Comparison of ENCODE assay signal across 1 cellular context in the genomic region with DNA sequence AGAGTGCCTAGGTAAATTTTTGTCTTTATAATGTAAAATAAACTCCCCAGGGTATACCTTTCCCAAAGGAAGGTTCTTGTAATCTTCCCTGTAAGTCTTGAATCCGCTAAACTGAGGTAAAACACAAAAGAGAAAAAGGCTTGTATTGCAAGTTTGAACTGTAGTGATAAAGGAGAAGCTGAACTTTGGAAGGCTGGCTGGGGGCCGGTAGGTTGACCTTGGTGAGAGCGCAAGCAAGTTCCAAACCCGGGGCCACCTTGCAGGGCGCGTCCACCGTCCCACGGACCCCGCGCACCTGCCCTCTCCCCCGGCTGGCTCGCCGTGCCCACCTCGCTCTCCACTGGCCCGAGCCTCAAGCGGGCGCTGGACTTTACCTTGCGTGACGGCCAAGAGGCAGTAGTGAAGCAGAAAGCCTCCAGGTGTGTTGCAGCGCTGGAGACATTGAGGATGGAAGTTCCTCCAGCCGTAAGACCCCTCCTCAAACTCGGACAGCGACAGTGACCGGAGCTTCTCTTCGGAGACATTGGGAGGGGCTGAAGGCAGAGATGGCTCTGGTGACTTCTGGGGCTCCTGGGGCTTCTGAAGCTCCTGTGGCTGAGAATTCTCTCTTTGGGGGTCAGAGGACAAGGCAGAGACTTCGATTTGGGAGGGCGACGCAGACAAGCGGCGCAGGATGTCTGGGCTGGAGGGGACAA.
TF ChIP-seq lines count a peak whose summit lies in the region.

No MANE protein-coding gene starts in this region.

TF ChIP-seq in H1, 55 proteins besides CTCF, POLR2A, EP300 and RAD21:
- TF ChIP-seq SP4 (IDR thresholded peaks at IDR 0.05; ENCODE audit: low read length) (no peak), CREB1 (IDR thresholded peaks at IDR 0.05) (no peak), BACH1 (IDR thresholded peaks at IDR 0.05; ENCODE audit: low read length) (no peak), GABPA (IDR thresholded peaks at IDR 0.05; ENCODE audit: borderline replicate concordance, insufficient read depth, low read length) (no peak), TAF7 (optimal IDR thresholded peaks at IDR 0.05; ENCODE audit: borderline replicate concordance, low read depth, low read length) (no peak), RXRA (IDR thresholded peaks at IDR 0.05; ENCODE audit: insufficient read depth, low read depth, low read length) (no peak), MAFK (IDR thresholded peaks at IDR 0.05; ENCODE audit: low read depth, low read length) (no peak), TBP (IDR thresholded peaks at IDR 0.05; ENCODE audit: low read depth, low read length) (no peak), TAF1 (IDR thresholded peaks at IDR 0.05; ENCODE audit: low read depth, low read length) (no peak), HDAC6 (IDR thresholded peaks at IDR 0.05; ENCODE audit: low read depth, low read length) (no peak), CHD2 (IDR thresholded peaks at IDR 0.05; ENCODE audit: low read length) (no peak), PHF8 (conservative IDR thresholded peaks at IDR 0.05; ENCODE audit: low read depth, low read length) (peak; percentile 49; the same call in 1 of the 2 replicates), JUN (IDR thresholded peaks at IDR 0.05; ENCODE audit: low read depth, low read length) (no peak), KDM4A (IDR thresholded peaks at IDR 0.05; ENCODE audit: low read depth, low read length, severe bottlenecking) (peak; percentile 99), NANOG (IDR thresholded peaks at IDR 0.05; ENCODE audit: insufficient read depth, low read depth, low read length, poor library complexity, severe bottlenecking) (no peak), CHD1 (IDR thresholded peaks at IDR 0.05; ENCODE audit: low read depth, low read length) (no peak), BRCA1 (IDR thresholded peaks at IDR 0.05; ENCODE audit: low read depth, low read length) (no peak)
- TF ChIP-seq, protein P1, sequence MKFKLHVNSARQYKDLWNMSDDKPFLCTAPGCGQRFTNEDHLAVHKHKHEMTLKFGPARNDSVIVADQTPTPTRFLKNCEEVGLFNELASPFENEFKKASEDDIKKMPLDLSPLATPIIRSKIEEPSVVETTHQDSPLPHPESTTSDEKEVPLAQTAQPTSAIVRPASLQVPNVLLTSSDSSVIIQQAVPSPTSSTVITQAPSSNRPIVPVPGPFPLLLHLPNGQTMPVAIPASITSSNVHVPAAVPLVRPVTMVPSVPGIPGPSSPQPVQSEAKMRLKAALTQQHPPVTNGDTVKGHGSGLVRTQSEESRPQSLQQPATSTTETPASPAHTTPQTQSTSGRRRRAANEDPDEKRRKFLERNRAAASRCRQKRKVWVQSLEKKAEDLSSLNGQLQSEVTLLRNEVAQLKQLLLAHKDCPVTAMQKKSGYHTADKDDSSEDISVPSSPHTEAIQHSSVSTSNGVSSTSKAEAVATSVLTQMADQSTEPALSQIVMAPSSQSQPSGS (IDR thresholded peaks at IDR 0.05; ENCODE audit: low read length): 0 out of 2 replicates have a peak, but pooled peaks have one; percentile 27
- TF ChIP-seq, protein P2, sequence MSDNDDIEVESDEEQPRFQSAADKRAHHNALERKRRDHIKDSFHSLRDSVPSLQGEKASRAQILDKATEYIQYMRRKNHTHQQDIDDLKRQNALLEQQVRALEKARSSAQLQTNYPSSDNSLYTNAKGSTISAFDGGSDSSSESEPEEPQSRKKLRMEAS (IDR thresholded peaks at IDR 0.05): peak; percentile 57; the same call in 1 of the 2 replicates
- TF ChIP-seq, protein P3, sequence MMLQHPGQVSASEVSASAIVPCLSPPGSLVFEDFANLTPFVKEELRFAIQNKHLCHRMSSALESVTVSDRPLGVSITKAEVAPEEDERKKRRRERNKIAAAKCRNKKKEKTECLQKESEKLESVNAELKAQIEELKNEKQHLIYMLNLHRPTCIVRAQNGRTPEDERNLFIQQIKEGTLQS (IDR thresholded peaks at IDR 0.05; ENCODE audit: insufficient read depth, low read depth, low read length): no peak
- TF ChIP-seq, protein P4, sequence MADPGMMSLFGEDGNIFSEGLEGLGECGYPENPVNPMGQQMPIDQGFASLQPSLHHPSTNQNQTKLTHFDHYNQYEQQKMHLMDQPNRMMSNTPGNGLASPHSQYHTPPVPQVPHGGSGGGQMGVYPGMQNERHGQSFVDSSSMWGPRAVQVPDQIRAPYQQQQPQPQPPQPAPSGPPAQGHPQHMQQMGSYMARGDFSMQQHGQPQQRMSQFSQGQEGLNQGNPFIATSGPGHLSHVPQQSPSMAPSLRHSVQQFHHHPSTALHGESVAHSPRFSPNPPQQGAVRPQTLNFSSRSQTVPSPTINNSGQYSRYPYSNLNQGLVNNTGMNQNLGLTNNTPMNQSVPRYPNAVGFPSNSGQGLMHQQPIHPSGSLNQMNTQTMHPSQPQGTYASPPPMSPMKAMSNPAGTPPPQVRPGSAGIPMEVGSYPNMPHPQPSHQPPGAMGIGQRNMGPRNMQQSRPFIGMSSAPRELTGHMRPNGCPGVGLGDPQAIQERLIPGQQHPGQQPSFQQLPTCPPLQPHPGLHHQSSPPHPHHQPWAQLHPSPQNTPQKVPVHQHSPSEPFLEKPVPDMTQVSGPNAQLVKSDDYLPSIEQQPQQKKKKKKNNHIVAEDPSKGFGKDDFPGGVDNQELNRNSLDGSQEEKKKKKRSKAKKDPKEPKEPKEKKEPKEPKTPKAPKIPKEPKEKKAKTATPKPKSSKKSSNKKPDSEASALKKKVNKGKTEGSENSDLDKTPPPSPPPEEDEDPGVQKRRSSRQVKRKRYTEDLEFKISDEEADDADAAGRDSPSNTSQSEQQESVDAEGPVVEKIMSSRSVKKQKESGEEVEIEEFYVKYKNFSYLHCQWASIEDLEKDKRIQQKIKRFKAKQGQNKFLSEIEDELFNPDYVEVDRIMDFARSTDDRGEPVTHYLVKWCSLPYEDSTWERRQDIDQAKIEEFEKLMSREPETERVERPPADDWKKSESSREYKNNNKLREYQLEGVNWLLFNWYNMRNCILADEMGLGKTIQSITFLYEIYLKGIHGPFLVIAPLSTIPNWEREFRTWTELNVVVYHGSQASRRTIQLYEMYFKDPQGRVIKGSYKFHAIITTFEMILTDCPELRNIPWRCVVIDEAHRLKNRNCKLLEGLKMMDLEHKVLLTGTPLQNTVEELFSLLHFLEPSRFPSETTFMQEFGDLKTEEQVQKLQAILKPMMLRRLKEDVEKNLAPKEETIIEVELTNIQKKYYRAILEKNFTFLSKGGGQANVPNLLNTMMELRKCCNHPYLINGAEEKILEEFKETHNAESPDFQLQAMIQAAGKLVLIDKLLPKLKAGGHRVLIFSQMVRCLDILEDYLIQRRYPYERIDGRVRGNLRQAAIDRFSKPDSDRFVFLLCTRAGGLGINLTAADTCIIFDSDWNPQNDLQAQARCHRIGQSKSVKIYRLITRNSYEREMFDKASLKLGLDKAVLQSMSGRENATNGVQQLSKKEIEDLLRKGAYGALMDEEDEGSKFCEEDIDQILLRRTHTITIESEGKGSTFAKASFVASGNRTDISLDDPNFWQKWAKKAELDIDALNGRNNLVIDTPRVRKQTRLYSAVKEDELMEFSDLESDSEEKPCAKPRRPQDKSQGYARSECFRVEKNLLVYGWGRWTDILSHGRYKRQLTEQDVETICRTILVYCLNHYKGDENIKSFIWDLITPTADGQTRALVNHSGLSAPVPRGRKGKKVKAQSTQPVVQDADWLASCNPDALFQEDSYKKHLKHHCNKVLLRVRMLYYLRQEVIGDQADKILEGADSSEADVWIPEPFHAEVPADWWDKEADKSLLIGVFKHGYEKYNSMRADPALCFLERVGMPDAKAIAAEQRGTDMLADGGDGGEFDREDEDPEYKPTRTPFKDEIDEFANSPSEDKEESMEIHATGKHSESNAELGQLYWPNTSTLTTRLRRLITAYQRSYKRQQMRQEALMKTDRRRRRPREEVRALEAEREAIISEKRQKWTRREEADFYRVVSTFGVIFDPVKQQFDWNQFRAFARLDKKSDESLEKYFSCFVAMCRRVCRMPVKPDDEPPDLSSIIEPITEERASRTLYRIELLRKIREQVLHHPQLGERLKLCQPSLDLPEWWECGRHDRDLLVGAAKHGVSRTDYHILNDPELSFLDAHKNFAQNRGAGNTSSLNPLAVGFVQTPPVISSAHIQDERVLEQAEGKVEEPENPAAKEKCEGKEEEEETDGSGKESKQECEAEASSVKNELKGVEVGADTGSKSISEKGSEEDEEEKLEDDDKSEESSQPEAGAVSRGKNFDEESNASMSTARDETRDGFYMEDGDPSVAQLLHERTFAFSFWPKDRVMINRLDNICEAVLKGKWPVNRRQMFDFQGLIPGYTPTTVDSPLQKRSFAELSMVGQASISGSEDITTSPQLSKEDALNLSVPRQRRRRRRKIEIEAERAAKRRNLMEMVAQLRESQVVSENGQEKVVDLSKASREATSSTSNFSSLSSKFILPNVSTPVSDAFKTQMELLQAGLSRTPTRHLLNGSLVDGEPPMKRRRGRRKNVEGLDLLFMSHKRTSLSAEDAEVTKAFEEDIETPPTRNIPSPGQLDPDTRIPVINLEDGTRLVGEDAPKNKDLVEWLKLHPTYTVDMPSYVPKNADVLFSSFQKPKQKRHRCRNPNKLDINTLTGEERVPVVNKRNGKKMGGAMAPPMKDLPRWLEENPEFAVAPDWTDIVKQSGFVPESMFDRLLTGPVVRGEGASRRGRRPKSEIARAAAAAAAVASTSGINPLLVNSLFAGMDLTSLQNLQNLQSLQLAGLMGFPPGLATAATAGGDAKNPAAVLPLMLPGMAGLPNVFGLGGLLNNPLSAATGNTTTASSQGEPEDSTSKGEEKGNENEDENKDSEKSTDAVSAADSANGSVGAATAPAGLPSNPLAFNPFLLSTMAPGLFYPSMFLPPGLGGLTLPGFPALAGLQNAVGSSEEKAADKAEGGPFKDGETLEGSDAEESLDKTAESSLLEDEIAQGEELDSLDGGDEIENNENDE (IDR thresholded peaks at IDR 0.05; ENCODE audit: insufficient replicate concordance, low read length): peak; percentile 92
TF ChIP-seq in H1: peak in this region for 5.
